Comparison of ENCODE assay signal across 15 cellular contexts in the genomic region with DNA sequence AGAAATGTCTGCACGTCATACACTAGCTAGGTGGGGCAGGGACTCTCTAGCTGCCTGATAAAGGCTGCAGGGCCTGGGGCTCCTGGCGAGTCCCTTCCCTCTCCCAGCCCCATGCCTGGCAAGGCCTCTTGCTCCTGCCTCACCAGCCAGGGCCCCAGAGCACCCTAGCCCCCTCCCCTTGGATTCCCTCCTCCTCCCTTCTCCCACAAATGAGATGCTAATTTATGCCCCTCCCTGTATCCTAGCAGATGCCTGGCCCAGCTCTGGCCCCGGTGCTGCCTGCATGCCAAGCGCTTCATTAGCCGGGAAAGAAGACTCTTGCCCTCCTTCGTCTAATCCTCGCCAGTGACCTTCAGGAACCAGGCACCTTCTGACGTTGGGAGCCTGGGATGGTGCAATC.
A peak's percentile ranks its signal among the peaks of the same experiment; 100 is the strongest.
DNase-seq lines count a peak whose midpoint lies in the region; ATAC-seq lines count a peak whose summit lies in the region.
"Had no signal": no experiment of that assay in that cellular context is flagged by ENCODE, and none has a peak within 500 bp of the region (broad histone marks: within the 10 kb centered on the region; RNA-seq: fewer than 3 reads in every experiment).

No MANE protein-coding gene starts in this region.

- no peaks in the 10 kb centered on the region for H3K9me3 Mint-ChIP-seq in naive B cell

- peak overlapping the region in 4 of 6 donors; percentile 36 to 84 (median 82) for H3K27ac Mint-ChIP-seq in naive B cell
- H3K27ac Mint-ChIP-seq: B cell had no signal

- DNase-seq in NCI-H526 (lab: John Stamatoyannopoulos, UW) = peak; percentile 20 to 59
- no peak for DNase-seq in NCI-H526 treated with DMSO at 0.1 percent for 48 hours (lab: John Stamatoyannopoulos, UW)
- peak; percentile 20 for DNase-seq in NCI-H82 treated with DMSO at 0.1 percent for 48 hours (lab: John Stamatoyannopoulos, UW; ENCODE audit: unreplicated experiment)
- no peak for DNase-seq in naive B cell
- DNase-seq in retina = peak; percentile 74
- DNase-seq: ACHN; CD4-positive, alpha-beta memory T cell; DND-41; GDM1 had no signal

- H3K4me1 Mint-ChIP-seq in naive B cell = peaks cover 14 to 36% (median 21%) of the 10 kb centered on the region in 3 donors
- H3K4me1 Mint-ChIP-seq: CD4-positive, alpha-beta memory T cell had no signal

- H3K4me3 Mint-ChIP-seq in naive B cell = peak overlapping the region in 1 of 8 donors; percentile 47
- H3K4me3 Mint-ChIP-seq: B cell; CD4-positive, alpha-beta memory T cell had no signal

- no peak for ATAC-seq in naive B cell (ENCODE audit: low read depth in 2 of 2)
- no peak for ATAC-seq in GM21360 (IDR thresholded peaks at IDR 0.05; ENCODE audit: unreplicated experiment)
- no peak for ATAC-seq in HG03039 (IDR thresholded peaks at IDR 0.05; ENCODE audit: unreplicated experiment)
- no peak for ATAC-seq in HG03196 (IDR thresholded peaks at IDR 0.05; ENCODE audit: unreplicated experiment)
- ATAC-seq: HCT116, HepG2 had no signal

- H3K36me3 Mint-ChIP-seq in naive B cell = no peaks in the 10 kb centered on the region
- H3K36me3 Mint-ChIP-seq: CD4-positive, alpha-beta memory T cell had no signal

- H3K27me3 Mint-ChIP-seq in naive B cell = no peaks in the 10 kb centered on the region
- H3K27me3 Mint-ChIP-seq: B cell had no signal

Comparison
In these comparisons a context has a peak if more than half of its experiments do, and no peak if none do; other contexts are left out.
1. DNase-seq: peak in NCI-H526 (2 of 2), NCI-H82 treated with DMSO at 0.1 percent for 48 hours (single experiment) and retina (single experiment); none in NCI-H526 treated with DMSO at 0.1 percent for 48 hours (single experiment) and naive B cell (single experiment).